Comparison of ENCODE assay signal across 8 cellular contexts in genomic region chr2:230762317-230762896, GRCh38. TPM values are rescaled to one million over a fixed set of nuclear protein-coding genes. Genes with fewer than 3 reads are reported as not detected.
DNase-seq lines count a peak whose midpoint lies in the region; ATAC-seq and TF ChIP-seq lines count a peak whose summit lies in the region.

No MANE protein-coding gene starts in this region.

- H4K20me1 ChIP-seq in fibroblast of lung (ENCODE audit: control insufficient read depth, extremely low read depth, insufficient read depth, low read length) = no peaks in the 10 kb centered on the region

- H3K4me1 ChIP-seq in BE2C = no peaks in the 10 kb centered on the region; the same call in 1 of the 2 replicates
- H3K4me1 ChIP-seq in fibroblast of lung (ENCODE audit: control insufficient read depth, extremely low read depth, insufficient read depth, low read length) = peaks cover 13% of the 10 kb centered on the region
- H3K4me1 ChIP-seq in spleen = peaks cover 5 to 53% (median 35%) of the 10 kb centered on the region in 6 donors
- no peaks in the 10 kb centered on the region for H3K4me1 ChIP-seq in testis

- H3K4me3 ChIP-seq in BE2C (ENCODE audit: low read depth, low read length) = no peak overlapping the region
- no peak overlapping the region for H3K4me3 ChIP-seq in fibroblast of lung (replicated peaks in 1 of 4; ENCODE audit: control extremely low read depth in 1 of 4, insufficient read depth in 1 of 4, low read depth in 3 of 4, low read length in 4 of 4)
- no peak overlapping the region for H3K4me3 ChIP-seq in spleen
- H3K4me3 ChIP-seq in testis = no peak overlapping the region

- DNase-seq in BE2C (peak; percentile 46), T-helper 9 cell (peak; percentile 2), fibroblast of lung (ENCODE audit: low read depth in 2 of 2) (peak in 1 of 2 donors; percentile 37), spleen (no peak), amygdala (lab: John Stamatoyannopoulos, UW) (no peak), testis (no peak)

- intact Hi-C loops in spleen (cut with DNase I; ENCODE audit: low total_unique reads) (no loop called here), testis (cut with DNase I; ENCODE audit: low total_unique reads) (no loop called here)

- H3K4me2 ChIP-seq in fibroblast of lung (ENCODE audit: extremely low read depth, insufficient read depth, low read length) = no peak overlapping the region

- H2AFZ ChIP-seq in fibroblast of lung (ENCODE audit: low read length) = no peak overlapping the region

- ATAC-seq in GM18907 (IDR thresholded peaks at IDR 0.05; ENCODE audit: unreplicated experiment) = peak; percentile 83
- peak; percentile 71 for ATAC-seq in HG03460 (IDR thresholded peaks at IDR 0.05; ENCODE audit: unreplicated experiment)

- no peak overlapping the region for H3K9ac ChIP-seq in fibroblast of lung (ENCODE audit: insufficient read depth, low read length)

- H3K27ac ChIP-seq in fibroblast of lung (ENCODE audit: insufficient read depth, low read length) = no peak overlapping the region
- H3K27ac ChIP-seq in spleen = no peak overlapping the region
- H3K27ac ChIP-seq in testis = no peak overlapping the region

- TF ChIP-seq POLR2A in spleen (IDR thresholded peaks at IDR 0.05) (no peak), testis (IDR thresholded peaks at IDR 0.05) (no peak)

- H3K27me3 ChIP-seq in BE2C (no peaks in the 10 kb centered on the region), fibroblast of lung (ENCODE audit: control insufficient read depth, insufficient read depth, low read length) (no peaks in the 10 kb centered on the region), spleen (replicated peaks in 1 of 7) (no peaks in the 10 kb centered on the region), testis (no peaks in the 10 kb centered on the region)

- H3K9me3 ChIP-seq in BE2C = no peaks in the 10 kb centered on the region
- H3K9me3 ChIP-seq in fibroblast of lung (ENCODE audit: control insufficient read depth, insufficient read depth, low read depth, low read length) = no peaks in the 10 kb centered on the region
- H3K9me3 ChIP-seq in spleen = no peaks in the 10 kb centered on the region
- H3K9me3 ChIP-seq in testis = no peaks in the 10 kb centered on the region

- WGBS in spleen, 5 donors = 79 to 93% (median 89%) methylated on average over 4 of the region's 4 CpGs
- 80 to 91% methylated on average over 4 of the region's 4 CpGs for WGBS in testis, 2 donors

- H3K36me3 ChIP-seq in BE2C (peaks cover 17% of the 10 kb centered on the region), fibroblast of lung (ENCODE audit: control insufficient read depth, insufficient read depth, low read length) (peaks cover 2% of the 10 kb centered on the region), spleen (peaks cover 0 to 83% (median 35%) of the 10 kb centered on the region in 6 donors), testis (ENCODE audit: low read depth, missing control alignments) (no peaks in the 10 kb centered on the region)

- peaks cover 31% of the 10 kb centered on the region for H3K79me2 ChIP-seq in fibroblast of lung (ENCODE audit: control insufficient read depth, insufficient read depth, low read length)

- peak; percentile 75 for TF ChIP-seq CTCF in BE2C (IDR thresholded peaks at IDR 0.05; ENCODE audit: low read depth, low read length)
- peak; percentile 26 to 61 for TF ChIP-seq CTCF in fibroblast of lung (conservative IDR thresholded peaks at IDR 0.05 in 1 of 2, IDR thresholded peaks at IDR 0.05 in 1 of 2; ENCODE audit: low read depth in 1 of 2, low read length in 2 of 2)
- TF ChIP-seq CTCF in spleen (IDR thresholded peaks at IDR 0.05 in 8 of 11, conservative IDR thresholded peaks at IDR 0.05 in 3 of 11) = peak in 7 of 11 experiments; percentile 9 to 57 (median 43)
- no peak for TF ChIP-seq CTCF in testis (IDR thresholded peaks at IDR 0.05)

RNA-seq across cellular contexts. Expression of gene CAB39, which starts 49.8 kb away (rescaled TPM):
- 26.7 TPM for polyA plus RNA-seq in BE2C (2012; ENCODE audit: insufficient read depth, insufficient read length, low read depth)
- total RNA-seq in fibroblast of lung (54.2 and 72.3 TPM in 2 replicates), spleen (100 to 1,000 TPM in 3 of 7 donors, 10 to 100 TPM in 4; 74.8 to 120 (median 85.1) TPM), testis (10 to 100 TPM; 76.1 to 82.2 TPM)
- polyA plus RNA-seq in fibroblast of lung (51.1 and 54.0 TPM in 2 replicates), spleen (10 to 100 TPM; 24.4 to 42.0 (median 29.8) TPM), testis (ENCODE audit: insufficient read depth, low read depth, low replicate concordance) (76.8 TPM)
- 38.1 and 42.8 TPM in 2 replicates for polyA plus RNA-seq in fibroblast of lung (2012)
- polyA minus RNA-seq in fibroblast of lung (ENCODE audit: low replicate concordance) = 18.2 and 30.5 TPM in 2 replicates

Comparison
In these comparisons a context has a peak if more than half of its experiments do, and no peak if none do; other contexts are left out.
1. DNase-seq: peak in BE2C (single experiment) and T-helper 9 cell (single experiment); none in spleen (single experiment), amygdala (0 of 56) and testis (single experiment).
2. CTCF ChIP-seq: peak in BE2C (single experiment), fibroblast of lung (2 of 2) and spleen (7 of 11); none in testis (0 of 3).